ENCODE assay signal across 9 cellular contexts in genomic region chr1:230849451-230850194, GRCh38. TPM values are rescaled to one million over a fixed set of nuclear protein-coding genes. Genes with fewer than 3 reads are reported as not detected.
DNase-seq lines count a peak whose midpoint lies in the region; ATAC-seq, FAIRE-seq and TF ChIP-seq lines count a peak whose summit lies in the region.
"Had no signal": no experiment of that assay in that cellular context is flagged by ENCODE, and none has a peak within 500 bp of the region (broad histone marks: within the 10 kb centered on the region; RNA-seq: fewer than 3 reads in every experiment).

No MANE protein-coding gene starts in this region.

- TF ChIP-seq CTCF in HEK293 (tag by site-specific recombination; IDR thresholded peaks at IDR 0.05), result no peak
- no peak for TF ChIP-seq CTCF in K562 (IDR thresholded peaks at IDR 0.05 in 2 of 3, conservative IDR thresholded peaks at IDR 0.05 in 1 of 3; ENCODE audit: insufficient read depth in 2 of 3, low read depth in 1 of 3, low read length in 3 of 3)
- TF ChIP-seq CTCF in natural killer cell (IDR thresholded peaks at IDR 0.05), result no peak

- CTCF ChIA-PET in HEK293 (lab: Yijun Ruan, JAX), result interaction anchor here (0.6 kb wide), 1 partner anchor 252 kb away, joined by 5 read pairs; no protein-coding TSS in a partner anchor
- CTCF ChIA-PET in K562 (lab: Yijun Ruan, JAX; ENCODE audit: low intra/inter-chr PET ratio), result no interaction called here

- H2AFZ ChIP-seq in K562 (ENCODE audit: low read depth, low read length), result no peak overlapping the region

- in situ Hi-C loops in K562 (cut with MboI), result no loop called here

- H3K36me3 Mint-ChIP-seq in natural killer cell, result no peaks in the 10 kb centered on the region

- no peaks in the 10 kb centered on the region for H3K27me3 Mint-ChIP-seq in natural killer cell (ENCODE audit: low read depth in 2 of 2)
- H3K27me3 Mint-ChIP-seq: activated T-helper 17 cell treated with anti-CD3 and anti-CD28 coated beads, Interleukin-2, amount 50 U/mL, for 72 hours had no signal

- no peak for TF ChIP-seq EP300 in K562 (IDR thresholded peaks at IDR 0.05; ENCODE audit: low read length)

- no peaks in the 10 kb centered on the region for H3K9me1 ChIP-seq in K562 (ENCODE audit: control insufficient read depth, insufficient read depth, low read length)

- POLR2A ChIA-PET in HEK293 (lab: Yijun Ruan, JAX), result no interaction called here
- POLR2A ChIA-PET in K562 (lab: Yijun Ruan, JAX), result interaction anchor here (0.5 kb wide), 2 partner anchors 10 to 168 kb away, joined by 3 read pairs; no protein-coding TSS in a partner anchor

- peaks cover 5 to 29% of the 10 kb centered on the region in 2 experiments; a peak in 2 of 3 replicates for H3K36me3 ChIP-seq in HEK293 (ENCODE audit: control insufficient read depth in 2 of 2, insufficient read depth in 1 of 2, low read length in 2 of 2)
- H3K36me3 ChIP-seq in K562 (ENCODE audit: control insufficient read depth, insufficient read depth, low read length), result no peaks in the 10 kb centered on the region
- H3K36me3 ChIP-seq in stomach smooth muscle (ENCODE audit: control insufficient read depth in 2 of 2, insufficient read depth in 2 of 2, low read length in 2 of 2), result peaks cover 12 to 14% of the 10 kb centered on the region in 2 donors

- no peak overlapping the region for H3K4me3 ChIP-seq in HEK293 (ENCODE audit: low read depth, low read length)
- no peak overlapping the region for H3K4me3 ChIP-seq in K562
- H3K4me3 ChIP-seq in stomach smooth muscle (ENCODE audit: low read length in 2 of 2), result peak overlapping the region; percentile 0 to 49

- H3K9me3 ChIP-seq in HEK293 (ENCODE audit: control insufficient read depth, insufficient read depth, low read depth, low read length) (no peaks in the 10 kb centered on the region), K562 (replicated peaks; ENCODE audit: control insufficient read depth, insufficient read depth, low read depth, low read length) (no peaks in the 10 kb centered on the region), stomach smooth muscle (ENCODE audit: control insufficient read depth in 2 of 2, low read length in 2 of 2) (peaks cover 0 to 3% of the 10 kb centered on the region in 2 donors)

- no peaks in the 10 kb centered on the region for H3K4me1 Mint-ChIP-seq in natural killer cell
- H3K4me1 Mint-ChIP-seq: activated T-helper 17 cell treated with anti-CD3 and anti-CD28 coated beads, Interleukin-2, amount 50 U/mL, for 72 hours had no signal

- H3K4me1 ChIP-seq in HEK293 (ENCODE audit: control insufficient read depth, insufficient read depth, low read length), result peaks cover 3% of the 10 kb centered on the region; the same call in 1 of the 2 replicates
- no peaks in the 10 kb centered on the region for H3K4me1 ChIP-seq in K562 (replicated peaks in 1 of 2; ENCODE audit: control insufficient read depth in 2 of 2, insufficient read depth in 2 of 2, low read length in 2 of 2)
- peaks cover 48% of the 10 kb centered on the region for H3K4me1 ChIP-seq in stomach smooth muscle (ENCODE audit: control insufficient read depth, insufficient read depth, low read length)

- TF ChIP-seq POLR2A in K562 (conservative IDR thresholded peaks at IDR 0.05), result no peak

- no peak overlapping the region for H3K27ac Mint-ChIP-seq in natural killer cell
- H3K27ac Mint-ChIP-seq: activated T-helper 17 cell treated with anti-CD3 and anti-CD28 coated beads, Interleukin-2, amount 50 U/mL, for 72 hours had no signal

- BruUV-seq in K562 (replicated peaks; lab: Mats Ljungman, UMichigan), result no TSS peak

- H4K20me1 ChIP-seq in K562 (replicated peaks; ENCODE audit: control insufficient read depth, insufficient read depth, low read length), result 0 out of 2 replicates have a peak, but pooled peaks cover 7% of the 10 kb centered on the region

- H3K27ac ChIP-seq in HEK293 (ENCODE audit: extremely low read depth, low read depth, low read length) (no peak overlapping the region; the same call in 1 of the 2 replicates), K562 (ENCODE audit: extremely low read depth, low read depth, low read length) (no peak overlapping the region), stomach smooth muscle (ENCODE audit: low read length) (peak overlapping the region; percentile 62)

- H3K4me2 ChIP-seq in K562 (ENCODE audit: insufficient read depth, low read length), result no peak overlapping the region

- DNase-seq in K562 (ENCODE audit: extremely low read depth in 1 of 4, low spot score in 3 of 4) (no peak), islet precursor cell (peak; percentile 67), NCI-H2081 treated with DMSO at 0.1 percent for 48 hours (lab: John Stamatoyannopoulos, UW) (no peak), natural killer cell (no peak)
- no peak for DNase-seq in stimulated activated CD4-positive, alpha-beta T cell treated with anti-CD3 and anti-CD28 coated beads, Interleukin-15, amount 100 ng/mL, for 24 hours

- peak; percentile 23 for FAIRE-seq in K562 (lab: Jason Lieb, UNC)

- H3K27me3 ChIP-seq in K562 (ENCODE audit: control insufficient read depth in 2 of 2, insufficient read depth in 2 of 2, low read length in 2 of 2) (peaks cover 0 to 5% of the 10 kb centered on the region in 2 experiments; a peak in 1 of 5 replicates), stomach smooth muscle (ENCODE audit: control insufficient read depth in 1 of 2, insufficient read depth in 2 of 2, low read length in 2 of 2) (no peaks in the 10 kb centered on the region)

- WGBS in K562 (ENCODE audit: insufficient coverage, low coverage, missing lambda C conversion rate), result 30% methylated on average over 13 of the region's 13 CpGs

- H3K4me3 Mint-ChIP-seq in natural killer cell, result no peak overlapping the region
- H3K4me3 Mint-ChIP-seq: activated T-helper 17 cell treated with anti-CD3 and anti-CD28 coated beads, Interleukin-2, amount 50 U/mL, for 72 hours had no signal

- intact Hi-C loops in K562 (cut with micrococcal nuclease) (no loop called here), natural killer cell (cut with micrococcal nuclease) (no loop called here)

- no peaks in the 10 kb centered on the region for H3K9me3 Mint-ChIP-seq in natural killer cell
- H3K9me3 Mint-ChIP-seq: activated T-helper 17 cell treated with anti-CD3 and anti-CD28 coated beads, Interleukin-2, amount 50 U/mL, for 72 hours had no signal

- ATAC-seq in K562, result no peak
- ATAC-seq in HG03460 (IDR thresholded peaks at IDR 0.05; ENCODE audit: unreplicated experiment), result no peak
- no peak for ATAC-seq in natural killer cell
- ATAC-seq: activated T-helper 17 cell treated with anti-CD3 and anti-CD28 coated beads, Interleukin-2, amount 50 U/mL, for 72 hours had no signal

- no peaks in the 10 kb centered on the region for H3K79me2 ChIP-seq in K562 (ENCODE audit: control insufficient read depth, insufficient read depth, low read length)

- TF ChIP-seq RAD21 in K562 (CRISPR knock-in tag; conservative IDR thresholded peaks at IDR 0.05 in 1 of 2, IDR thresholded peaks at IDR 0.05 in 1 of 2), result no peak

- H3K9ac ChIP-seq in K562 (ENCODE audit: insufficient read depth in 1 of 2, low read depth in 2 of 2, low read length in 2 of 2), result no peak overlapping the region
- no peak overlapping the region for H3K9ac ChIP-seq in stomach smooth muscle (ENCODE audit: low read length in 2 of 2)

TF ChIP-seq in HEK293, 187 proteins besides CTCF, POLR2A, EP300 and RAD21 (continues in another document):
- no peak for TF ChIP-seq GFI1B (tag by site-specific recombination; IDR thresholded peaks at IDR 0.05)

TF ChIP-seq in K562, 482 proteins besides CTCF, POLR2A, EP300 and RAD21 (continues in another document):
- TF ChIP-seq ATF3 (IDR thresholded peaks at IDR 0.05), result no peak
- TF ChIP-seq ATF3 (CRISPR knock-in tag; conservative IDR thresholded peaks at IDR 0.05), result no peak

RNA-seq across cellular contexts. Expression of gene C1orf198, which starts 18.7 kb away (rescaled TPM):
- total RNA-seq in K562 (2011; cell fraction: chromatin; rRNA removed; ENCODE audit: low replicate concordance), result 4.8 and 5.8 TPM in 2 replicates
- total RNA-seq in K562 (2011; cell fraction: nucleolus; rRNA removed), result 4.3 and 4.8 TPM in 2 replicates
- total RNA-seq in K562 (2011; cell fraction: nucleoplasm; rRNA removed), result 5.3 and 6.9 TPM in 2 replicates
- total RNA-seq in K562 (2014; rRNA removed) (10.8 and 11.9 TPM in 2 replicates), K562 (2014; rRNA removed; fragmentation: Illumina TruSeq; extraction: Trizol) (7.6 and 7.9 TPM in 2 replicates), K562 (2015; rRNA removed; fragmentation: Illumina TruSeq; extraction: Trizol) (9.5 and 10.2 TPM in 2 replicates), K562 (2021) (13.4 and 15.3 TPM in 2 replicates), natural killer cell (1 to 10 TPM; 2.4 to 3.2 (median 3.1) TPM)
- polyA plus RNA-seq in K562 (2011; rRNA removed) (8.6 and 15.1 TPM in 2 replicates), K562 (2014; fragmentation: Illumina TruSeq; extraction: Trizol) (10.7 and 11.2 TPM in 2 replicates), K562 (2014; fragmentation: Nextera tagmentation; extraction: Ambion mirVana) (1 to 10 TPM; 2.0 to 2.2 TPM), K562 (2014; rRNA removed) (10.4 and 13.5 TPM in 2 replicates)
- 10.8 and 13.9 TPM in 2 replicates for polyA plus RNA-seq in K562 (2011; cell fraction: cytosol; rRNA removed)
- 5.1 and 6.2 TPM in 2 replicates for polyA plus RNA-seq in K562 (2011; cell fraction: nucleus; rRNA removed)
- 7.7 and 9.1 TPM in 2 replicates for polyA plus RNA-seq in K562 (2012)
- polyA minus RNA-seq in K562 (2011; rRNA and poly(A)+ RNA removed), result 8.2 and 19.0 TPM in 2 replicates
- 8.6 and 14.5 TPM in 2 replicates for polyA minus RNA-seq in K562 (2011; cell fraction: cytosol; rRNA and poly(A)+ RNA removed)
- polyA minus RNA-seq in K562 (2011; cell fraction: nucleus; rRNA and poly(A)+ RNA removed), result 4.8 TPM in 2 replicates

Comparison
In these comparisons a context has a peak if more than half of its experiments do, and no peak if none do; other contexts are left out.
1. H3K4me3 ChIP-seq: peak in stomach smooth muscle (2 of 2); none in HEK293 (single experiment) and K562 (single experiment).
2. Of the 44 proteins assayed by ChIP-seq in both K562 and HEK293: peak only in K562: none; only in HEK293: KLF1 and ZNF449; in both: none; in neither: 42.